ENCODE assay signal across 8 cellular contexts in genomic region chr5:127909078-127909477, GRCh38.
DNase-seq lines count a peak whose midpoint lies in the region; ATAC-seq, FAIRE-seq and TF ChIP-seq lines count a peak whose summit lies in the region.

No MANE protein-coding gene starts in this region.

- dilution Hi-C loops in keratinocyte (cut with MboI; ENCODE audit: extremely low pct_ligation_motif_present, low sequenced_read_pairs): no loop called here

- H3K9me1 ChIP-seq in keratinocyte (ENCODE audit: control insufficient read depth, extremely low read depth, insufficient read depth, low read length): no peaks in the 10 kb centered on the region

- H3K27me3 Mint-ChIP-seq in H9 (ENCODE audit: low read depth): no peaks in the 10 kb centered on the region; the same call in 1 of the 2 replicates
- no peaks in the 10 kb centered on the region for H3K27me3 Mint-ChIP-seq in activated CD8-positive, alpha-beta T cell treated with anti-CD3 and anti-CD28 coated beads for 36 hours

- H4K8ac ChIP-seq in H9 (replicated peaks; ENCODE audit: insufficient read length, low read depth, low read length): no peak overlapping the region

- no peaks in the 10 kb centered on the region; a peak in 1 of 5 replicates for H3K9me3 Mint-ChIP-seq in H9
- no peaks in the 10 kb centered on the region for H3K9me3 Mint-ChIP-seq in activated CD8-positive, alpha-beta T cell treated with anti-CD3 and anti-CD28 coated beads for 36 hours

- H3K4me2 ChIP-seq in H9 (ENCODE audit: insufficient read depth, insufficient read length, low read length) (no peak overlapping the region), keratinocyte (ENCODE audit: control insufficient read depth, extremely low read depth, insufficient read depth, low read depth, low read length) (no peak overlapping the region)

- H3K4me3 Mint-ChIP-seq in H9: no peak overlapping the region
- no peak overlapping the region for H3K4me3 Mint-ChIP-seq in activated CD8-positive, alpha-beta T cell treated with anti-CD3 and anti-CD28 coated beads for 36 hours

- no peak overlapping the region for H4K91ac ChIP-seq in H9 (ENCODE audit: insufficient read length, low read depth, low read length)

- H2AFZ ChIP-seq in H9 (ENCODE audit: low read length) (no peak overlapping the region), keratinocyte (ENCODE audit: control insufficient read depth, low read length) (no peak overlapping the region)

- H3K14ac ChIP-seq in H9 (ENCODE audit: insufficient read depth, low read length): no peak overlapping the region

- H3K36me3 Mint-ChIP-seq in H9 (ENCODE audit: insufficient read depth in 1 of 3, low read depth in 3 of 3): no peaks in the 10 kb centered on the region; a peak in 1 of 7 replicates
- H3K36me3 Mint-ChIP-seq in activated CD8-positive, alpha-beta T cell treated with anti-CD3 and anti-CD28 coated beads for 36 hours (ENCODE audit: low read depth): no peaks in the 10 kb centered on the region

- ATAC-seq in activated CD8-positive, alpha-beta T cell treated with anti-CD3 and anti-CD28 coated beads for 36 hours: peak; percentile 69

- no peak overlapping the region for H2BK5ac ChIP-seq in H9 (ENCODE audit: insufficient read length, low read length)

- no CpG with 5 or more reads among the region's 3 CpGs for WGBS in H9 (ENCODE audit: extremely low coverage, insufficient read length, low lambda C conversion rate)

- no peaks in the 10 kb centered on the region for H4K20me1 ChIP-seq in H9 (ENCODE audit: control insufficient read depth, insufficient read depth, insufficient read length)
- no peaks in the 10 kb centered on the region for H4K20me1 ChIP-seq in keratinocyte (ENCODE audit: control insufficient read depth, extremely low read depth, insufficient read depth, low read length)

- H3K27me3 ChIP-seq in A673 (replicated peaks; ENCODE audit: insufficient read depth, low read depth, low read length, poor library complexity): peaks cover 3% of the 10 kb centered on the region
- no peaks in the 10 kb centered on the region for H3K27me3 ChIP-seq in H9 (ENCODE audit: insufficient read depth, low read length)
- H3K27me3 ChIP-seq in keratinocyte (ENCODE audit: control insufficient read depth, extremely low read depth, insufficient read depth, low read length): no peaks in the 10 kb centered on the region
- no peaks in the 10 kb centered on the region for H3K27me3 ChIP-seq in ascending aorta

- H2AK5ac ChIP-seq in H9 (ENCODE audit: insufficient read length, low read length): no peak overlapping the region

- H3K4me1 Mint-ChIP-seq in H9: no peaks in the 10 kb centered on the region
- peaks cover 3% of the 10 kb centered on the region for H3K4me1 Mint-ChIP-seq in activated CD8-positive, alpha-beta T cell treated with anti-CD3 and anti-CD28 coated beads for 36 hours (ENCODE audit: low read depth)

- H3K9ac ChIP-seq in H9 (ENCODE audit: extremely low read depth, insufficient read length, low read length) (no peak overlapping the region), keratinocyte (ENCODE audit: control insufficient read depth, extremely low read depth, insufficient read depth, low read length) (no peak overlapping the region)

- CTCF ChIA-PET in A673 (lab: Charles Lee): no interaction called here
- CTCF ChIA-PET in GM10248 (lab: Yijun Ruan, JAX): interaction anchor here (0.7 to 3.1 kb wide), 17 partner anchors 8 to 243 kb away, joined by 3 to 9 read pairs (median 5); no protein-coding TSS in a partner anchor
- CTCF ChIA-PET in activated CD8-positive, alpha-beta T cell treated with anti-CD3 and anti-CD28 coated beads for 36 hours (lab: Charles Lee): interaction anchor here (0.7 to 1.8 kb wide), 6 partner anchors 10 to 292 kb away, joined by 3 to 4 read pairs (median 3); no protein-coding TSS in a partner anchor

- H3K36me3 ChIP-seq in A673 (ENCODE audit: insufficient read depth, low read length, poor library complexity, severe bottlenecking) (no peaks in the 10 kb centered on the region), keratinocyte (ENCODE audit: control insufficient read depth in 2 of 2, extremely low read depth in 1 of 2, insufficient read depth in 2 of 2, low read length in 2 of 2) (no peaks in the 10 kb centered on the region), ascending aorta (no peaks in the 10 kb centered on the region)

- no peak overlapping the region for H2BK15ac ChIP-seq in H9 (ENCODE audit: low read depth, low read length)

- no peak overlapping the region for H3K18ac ChIP-seq in H9 (ENCODE audit: insufficient read length, low read depth, low read length)

- POLR2A ChIA-PET in A673 (lab: Charles Lee; ENCODE audit: low non-redundant PET) (no interaction called here), GM10248 (lab: Yijun Ruan, JAX) (no interaction called here)
- POLR2A ChIA-PET in activated CD8-positive, alpha-beta T cell treated with anti-CD3 and anti-CD28 coated beads for 36 hours (lab: Charles Lee): no interaction called here

- H3K4ac ChIP-seq in H9 (ENCODE audit: low read depth, low read length): no peak overlapping the region

- H3K79me1 ChIP-seq in H9 (ENCODE audit: insufficient read depth, low read depth, low read length, poor library complexity, severe bottlenecking): no peaks in the 10 kb centered on the region

- H3K27ac Mint-ChIP-seq in H9: no peak overlapping the region
- H3K27ac Mint-ChIP-seq in activated CD8-positive, alpha-beta T cell treated with anti-CD3 and anti-CD28 coated beads for 36 hours: no peak overlapping the region

- H3K4me3 ChIP-seq in A673 (ENCODE audit: low read depth, low read length, poor library complexity, severe bottlenecking) (no peak overlapping the region), keratinocyte (ENCODE audit: control insufficient read depth in 2 of 3, extremely low read depth in 1 of 3, insufficient read depth in 2 of 3, low read depth in 1 of 3, low read length in 3 of 3) (no peak overlapping the region), ascending aorta (no peak overlapping the region)

- intact Hi-C loops in A673 (cut with micrococcal nuclease; ENCODE audit: unreplicated experiment) (no loop called here), ascending aorta (cut with DNase I) (no loop called here)
- intact Hi-C loops in activated CD8-positive, alpha-beta T cell treated with anti-CD3 and anti-CD28 coated beads for 36 hours (cut with micrococcal nuclease): no loop called here

- DNase-seq in A673 (ENCODE audit: low spot score) (peak; percentile 27), GM10248 (ENCODE audit: extremely low spot score) (peak; percentile 38), H9 (peak; percentile 59), keratinocyte (ENCODE audit: low read depth, low spot score) (no peak), NCI-H187 treated with DMSO at 0.1 percent for 48 hours (lab: John Stamatoyannopoulos, UW) (no peak), ascending aorta (ENCODE audit: low spot score in 2 of 2) (no peak)
- peak; percentile 14 for DNase-seq in activated CD8-positive, alpha-beta T cell treated with anti-CD3 and anti-CD28 coated beads for 36 hours

- no peak overlapping the region for H3K27ac ChIP-seq in A673 (ENCODE audit: low read depth, low read length, poor library complexity, severe bottlenecking)
- H3K27ac ChIP-seq in H9 (ENCODE audit: insufficient read length, low read depth, low read length): no peak overlapping the region
- no peak overlapping the region for H3K27ac ChIP-seq in keratinocyte (ENCODE audit: control insufficient read depth, insufficient read depth, low read length)
- H3K27ac ChIP-seq in ascending aorta: no peak overlapping the region

- H3K4me1 ChIP-seq in A673 (ENCODE audit: insufficient read depth, low read length, poor library complexity, severe bottlenecking) (no peaks in the 10 kb centered on the region), H9 (ENCODE audit: insufficient read depth, low read length) (no peaks in the 10 kb centered on the region), keratinocyte (ENCODE audit: control insufficient read depth, extremely low read depth, insufficient read depth, low read length) (no peaks in the 10 kb centered on the region), ascending aorta (no peaks in the 10 kb centered on the region)

- no peaks in the 10 kb centered on the region for H3K23me2 ChIP-seq in H9 (ENCODE audit: insufficient read length, low read depth, low read length, poor library complexity, severe bottlenecking)

- H3K9me3 ChIP-seq in A673 (ENCODE audit: low read depth, low read length, poor library complexity, severe bottlenecking) (no peaks in the 10 kb centered on the region), H9 (ENCODE audit: control insufficient read depth, low read depth, low read length) (no peaks in the 10 kb centered on the region), keratinocyte (ENCODE audit: control insufficient read depth, low read depth, low read length) (no peaks in the 10 kb centered on the region), ascending aorta (no peaks in the 10 kb centered on the region)

- H3K23ac ChIP-seq in H9 (ENCODE audit: insufficient read length, low read depth, low read length): no peak overlapping the region

- H2BK12ac ChIP-seq in H9 (ENCODE audit: insufficient read length, low read depth, low read length): no peak overlapping the region

- FAIRE-seq in keratinocyte (lab: Jason Lieb, UNC): peak; percentile 67

- no peak overlapping the region for H2BK20ac ChIP-seq in H9 (ENCODE audit: low read depth, low read length, poor library complexity, severe bottlenecking)

- no peak overlapping the region for H3K56ac ChIP-seq in H9 (ENCODE audit: insufficient read length, low read depth, low read length)

- H3K79me2 ChIP-seq in H9 (ENCODE audit: insufficient read depth, low read length): no peaks in the 10 kb centered on the region
- H3K79me2 ChIP-seq in keratinocyte (ENCODE audit: control insufficient read depth, insufficient read depth, low read length): no peaks in the 10 kb centered on the region

- TF ChIP-seq CTCF in A673 (conservative IDR thresholded peaks at IDR 0.05; ENCODE audit: low read depth, low read length): peak; percentile 56
- TF ChIP-seq CTCF in GM10248 (IDR thresholded peaks at IDR 0.05; ENCODE audit: control extremely low read depth, extremely low read depth, low read depth, missing control alignments): peak; percentile 54
- peak; percentile 79 for TF ChIP-seq CTCF in H9 (conservative IDR thresholded peaks at IDR 0.05)
- peak; percentile 62 for TF ChIP-seq CTCF in LNCAP (IDR thresholded peaks at IDR 0.05)
- TF ChIP-seq CTCF in activated CD8-positive, alpha-beta T cell treated with anti-CD3 and anti-CD28 coated beads for 36 hours (IDR thresholded peaks at IDR 0.05): peak; percentile 12
- peak; percentile 75 to 79 (median 79) for TF ChIP-seq CTCF in keratinocyte (optimal IDR thresholded peaks at IDR 0.05 in 1 of 3, IDR thresholded peaks at IDR 0.05 in 1 of 3, conservative IDR thresholded peaks at IDR 0.05 in 1 of 3; ENCODE audit: extremely low read depth in 1 of 3, insufficient read depth in 2 of 3, low read length in 3 of 3)
- peak in 1 of 3 experiments; percentile 22 for TF ChIP-seq CTCF in ascending aorta (IDR thresholded peaks at IDR 0.05)

- H4K5ac ChIP-seq in H9 (ENCODE audit: insufficient read length, low read depth, low read length): no peak overlapping the region

- H2BK120ac ChIP-seq in H9 (ENCODE audit: low read depth, low read length, poor library complexity, severe bottlenecking): no peak overlapping the region

- BruUV-seq in A673 (replicated peaks; lab: Mats Ljungman, UMichigan): no TSS peak

- no peak overlapping the region for H3T11ph ChIP-seq in H9 (ENCODE audit: low read length)

Comparison
In these comparisons a context has a peak if more than half of its experiments do, and no peak if none do; other contexts are left out.
1. DNase-seq: peak in A673 (single experiment), GM10248 (single experiment), H9 (single experiment) and activated CD8-positive, alpha-beta T cell treated with anti-CD3 and anti-CD28 coated beads for 36 hours (single experiment); none in keratinocyte (single experiment), NCI-H187 treated with DMSO at 0.1 percent for 48 hours (single experiment) and ascending aorta (0 of 2).